8 cellular contexts compared by ENCODE assay signal in the genomic region with DNA sequence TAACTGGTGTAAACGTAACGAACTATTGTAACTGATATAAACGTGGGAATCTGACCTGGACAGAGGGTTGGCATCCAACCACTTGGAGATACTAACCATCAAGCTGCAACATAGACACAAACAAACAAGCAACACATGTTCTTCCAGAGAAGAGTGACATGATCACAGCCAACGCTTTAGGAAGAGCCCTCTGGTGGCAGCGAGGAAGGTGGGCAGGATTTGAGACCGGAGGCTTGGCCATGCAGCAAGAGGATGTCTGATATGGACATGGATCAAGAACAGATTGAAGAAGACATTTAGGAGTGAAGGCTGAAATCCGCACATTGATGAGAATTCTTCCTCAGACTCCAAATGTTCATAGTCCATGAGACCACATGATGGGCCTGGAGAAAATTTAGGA. TPM values are rescaled to one million over a fixed set of nuclear protein-coding genes. Genes with fewer than 3 reads are reported as not detected.
DNase-seq lines count a peak whose midpoint lies in the region; ATAC-seq, FAIRE-seq and TF ChIP-seq lines count a peak whose summit lies in the region.

No MANE protein-coding gene starts in this region.

- no peak overlapping the region for H3K27ac ChIP-seq in fibroblast of lung (ENCODE audit: insufficient read depth, low read length)
- H3K27ac ChIP-seq in small intestine (ENCODE audit: low read depth in 1 of 2, low read length in 1 of 2), result no peak overlapping the region

- no peak for FAIRE-seq in small intestine (lab: Jason Lieb, UNC)

- no peak overlapping the region for H3K27ac Mint-ChIP-seq in activated naive CD4-positive, alpha-beta T cell treated with anti-CD3 and anti-CD28 coated beads for 36 hours
- no peak overlapping the region for H3K27ac Mint-ChIP-seq in activated naive CD4-positive, alpha-beta T cell treated with anti-CD3 and anti-CD28 coated beads, Interleukin-2, amount 50 U/mL, for 72 hours

- 53 to 59% (median 57%) methylated on average over 7 of the region's 7 CpGs for WGBS in small intestine, 3 donors

- no peaks in the 10 kb centered on the region for H3K9me3 ChIP-seq in fibroblast of lung (ENCODE audit: control insufficient read depth, insufficient read depth, low read depth, low read length)
- H3K9me3 ChIP-seq in small intestine (ENCODE audit: control insufficient read depth, low read depth), result no peaks in the 10 kb centered on the region

- intact Hi-C loops in activated naive CD4-positive, alpha-beta T cell treated with anti-CD3 and anti-CD28 coated beads for 36 hours (cut with micrococcal nuclease), result loop anchor here (1.0 kb wide), 1 partner anchor 172 kb away; no protein-coding TSS in a partner anchor

- peaks cover 4% of the 10 kb centered on the region for H3K4me1 Mint-ChIP-seq in activated naive CD4-positive, alpha-beta T cell treated with anti-CD3 and anti-CD28 coated beads for 36 hours (ENCODE audit: low read depth)

- DNase-seq in activated naive CD4-positive, alpha-beta T cell treated with anti-CD3 and anti-CD28 coated beads for 36 hours, result peak; percentile 39
- no peak for DNase-seq in activated naive CD4-positive, alpha-beta T cell treated with anti-CD3 and anti-CD28 coated beads, Interleukin-2, amount 50 U/mL, for 72 hours (ENCODE audit: low spot score in 2 of 2)
- DNase-seq in OCI-M1 (lab: John Stamatoyannopoulos, UW) (peak; percentile 55), fibroblast of lung (ENCODE audit: low read depth in 2 of 2) (peak; percentile 44 to 61), small intestine (peak; percentile 12)
- no peak for DNase-seq in effector CD4-positive, alpha-beta T cell

- H3K27me3 Mint-ChIP-seq in activated naive CD4-positive, alpha-beta T cell treated with anti-CD3 and anti-CD28 coated beads for 36 hours (ENCODE audit: low read depth), result peaks cover 13% of the 10 kb centered on the region

- CTCF ChIA-PET in activated naive CD4-positive, alpha-beta T cell treated with anti-CD3 and anti-CD28 coated beads for 36 hours (lab: Charles Lee), result interaction anchor here (1.5 kb wide), 1 partner anchor 79 kb away, joined by 4 read pairs; no protein-coding TSS in a partner anchor

- no peaks in the 10 kb centered on the region for H3K9me3 Mint-ChIP-seq in activated naive CD4-positive, alpha-beta T cell treated with anti-CD3 and anti-CD28 coated beads for 36 hours
- H3K9me3 Mint-ChIP-seq in activated naive CD4-positive, alpha-beta T cell treated with anti-CD3 and anti-CD28 coated beads, Interleukin-2, amount 50 U/mL, for 72 hours, result no peaks in the 10 kb centered on the region

- H3K36me3 Mint-ChIP-seq in activated naive CD4-positive, alpha-beta T cell treated with anti-CD3 and anti-CD28 coated beads for 36 hours (ENCODE audit: low read depth), result no peaks in the 10 kb centered on the region
- no peaks in the 10 kb centered on the region for H3K36me3 Mint-ChIP-seq in activated naive CD4-positive, alpha-beta T cell treated with anti-CD3 and anti-CD28 coated beads, Interleukin-2, amount 50 U/mL, for 72 hours

- H3K79me2 ChIP-seq in fibroblast of lung (ENCODE audit: control insufficient read depth, insufficient read depth, low read length), result no peaks in the 10 kb centered on the region

- H3K4me3 ChIP-seq in fibroblast of lung (replicated peaks in 1 of 4; ENCODE audit: control extremely low read depth in 1 of 4, insufficient read depth in 1 of 4, low read depth in 3 of 4, low read length in 4 of 4) (no peak overlapping the region), small intestine (ENCODE audit: low read depth in 1 of 2, low read length in 2 of 2) (no peak overlapping the region)

- H3K4me3 Mint-ChIP-seq in activated naive CD4-positive, alpha-beta T cell treated with anti-CD3 and anti-CD28 coated beads for 36 hours, result no peak overlapping the region

- peak; percentile 60 to 86 for TF ChIP-seq CTCF in fibroblast of lung (conservative IDR thresholded peaks at IDR 0.05 in 1 of 2, IDR thresholded peaks at IDR 0.05 in 1 of 2; ENCODE audit: low read depth in 1 of 2, low read length in 2 of 2)

- H3K4me1 ChIP-seq in fibroblast of lung (ENCODE audit: control insufficient read depth, extremely low read depth, insufficient read depth, low read length) (peaks cover 8% of the 10 kb centered on the region), small intestine (ENCODE audit: control insufficient read depth in 2 of 2, insufficient read depth in 1 of 2, low read depth in 1 of 2, low read length in 1 of 2) (no peaks in the 10 kb centered on the region)

- H3K36me3 ChIP-seq in fibroblast of lung (ENCODE audit: control insufficient read depth, insufficient read depth, low read length), result no peaks in the 10 kb centered on the region
- no peaks in the 10 kb centered on the region for H3K36me3 ChIP-seq in small intestine (ENCODE audit: control insufficient read depth in 2 of 2, insufficient read depth in 2 of 2, low read length in 2 of 2)

- no peaks in the 10 kb centered on the region for H4K20me1 ChIP-seq in fibroblast of lung (ENCODE audit: control insufficient read depth, extremely low read depth, insufficient read depth, low read length)

- ATAC-seq in activated naive CD4-positive, alpha-beta T cell treated with anti-CD3 and anti-CD28 coated beads, Interleukin-2, amount 50 U/mL, for 72 hours, result no peak
- ATAC-seq in GM18520 (IDR thresholded peaks at IDR 0.05; ENCODE audit: unreplicated experiment) (no peak), HG02884 (IDR thresholded peaks at IDR 0.05; ENCODE audit: unreplicated experiment) (no peak)

- no peak overlapping the region for H3K9ac ChIP-seq in fibroblast of lung (ENCODE audit: insufficient read depth, low read length)

- no peaks in the 10 kb centered on the region for H3K27me3 ChIP-seq in fibroblast of lung (ENCODE audit: control insufficient read depth, insufficient read depth, low read length)
- no peaks in the 10 kb centered on the region for H3K27me3 ChIP-seq in small intestine (ENCODE audit: control insufficient read depth in 2 of 2, insufficient read depth in 2 of 2, low read length in 2 of 2)

- H2AFZ ChIP-seq in fibroblast of lung (ENCODE audit: low read length), result no peak overlapping the region

- no peak overlapping the region for H3K4me2 ChIP-seq in fibroblast of lung (ENCODE audit: extremely low read depth, insufficient read depth, low read length)

RNA-seq across cellular contexts. Expression of a gene that starts 40.3 kb away (rescaled TPM):
- total RNA-seq in activated naive CD4-positive, alpha-beta T cell treated with anti-CD3 and anti-CD28 coated beads for 36 hours, result 10 to 100 TPM; 37.2 to 39.0 TPM
- total RNA-seq in activated naive CD4-positive, alpha-beta T cell treated with anti-CD3 and anti-CD28 coated beads, Interleukin-2, amount 50 U/mL, for 72 hours, result 10 to 100 TPM; 41.2 to 50.5 TPM
- 37.0 and 49.4 TPM in 2 replicates for total RNA-seq in fibroblast of lung
- 51.5 and 52.2 TPM in 2 replicates for polyA plus RNA-seq in fibroblast of lung
- polyA plus RNA-seq in fibroblast of lung (2012), result 26.1 and 34.4 TPM in 2 replicates
- polyA minus RNA-seq in fibroblast of lung (ENCODE audit: low replicate concordance), result 63.7 and 65.6 TPM in 2 replicates
- polyA plus RNA-seq in small intestine, result 10 to 100 TPM in 2 of 3 donors, 1 to 10 TPM in 1; 8.1 to 15.9 (median 12.4) TPM

Comparison
In these comparisons a context has a peak if more than half of its experiments do, and no peak if none do; other contexts are left out.
1. DNase-seq: peak in activated naive CD4-positive, alpha-beta T cell treated with anti-CD3 and anti-CD28 coated beads for 36 hours (single experiment), OCI-M1 (single experiment), fibroblast of lung (2 of 2) and small intestine (single experiment); none in activated naive CD4-positive, alpha-beta T cell treated with anti-CD3 and anti-CD28 coated beads, Interleukin-2, amount 50 U/mL, for 72 hours (0 of 2) and effector CD4-positive, alpha-beta T cell (single experiment).